ENCODE assay signal across 15 cellular contexts in genomic region chr5:67431191-67431590, GRCh38.
A peak's percentile ranks its signal among the peaks of the same experiment; 100 is the strongest.
DNase-seq lines count a peak whose midpoint lies in the region; ATAC-seq, FAIRE-seq and TF ChIP-seq lines count a peak whose summit lies in the region.
"Had no signal": no experiment of that assay in that cellular context is flagged by ENCODE, and none has a peak within 500 bp of the region (broad histone marks: within the 10 kb centered on the region; RNA-seq: fewer than 3 reads in every experiment).

No MANE protein-coding gene starts in this region.

- H3K4me3 Mint-ChIP-seq in osteocyte (ENCODE audit: unreplicated experiment) = no peak overlapping the region

- intact Hi-C loops in endothelial cell of umbilical vein (cut with micrococcal nuclease) = no loop called here

- no TSS peak for BruUV-seq in endothelial cell of umbilical vein (replicated peaks; lab: Mats Ljungman, UMichigan)

- H2AFZ ChIP-seq in endothelial cell of umbilical vein (ENCODE audit: low read depth, low read length) = peak overlapping the region; percentile 34
- H2AFZ ChIP-seq: PC-9 had no signal

- no peaks in the 10 kb centered on the region for H3K79me2 ChIP-seq in endothelial cell of umbilical vein (ENCODE audit: control insufficient read depth, insufficient read depth, low read length)

- no peaks in the 10 kb centered on the region for H3K36me3 Mint-ChIP-seq in osteocyte (ENCODE audit: unreplicated experiment)

- no peak overlapping the region for H3K27ac Mint-ChIP-seq in osteocyte (ENCODE audit: unreplicated experiment)

- H3K9me1 ChIP-seq in endothelial cell of umbilical vein (replicated peaks; ENCODE audit: control insufficient read depth, extremely low read depth, insufficient read depth, low read length) = no peaks in the 10 kb centered on the region

- no peak overlapping the region for H3K9ac ChIP-seq in endothelial cell of umbilical vein (replicated peaks; ENCODE audit: extremely low read depth, insufficient read depth, low read length)
- H3K9ac ChIP-seq: BLaER1 treated with 17β-estradiol and CSF1 and Interleukin-3, amounts not matched to agents 10 nM and 100 nM had no signal

- H3K4me3 ChIP-seq in endothelial cell of umbilical vein (replicated peaks in 1 of 3; ENCODE audit: insufficient read depth in 1 of 3, low read depth in 1 of 3, low read length in 3 of 3) (no peak overlapping the region), tibial nerve (no peak overlapping the region)
- H3K4me3 ChIP-seq: BLaER1 treated with 17β-estradiol and CSF1 and Interleukin-3, amounts not matched to agents 10 nM and 100 nM; PC-9 had no signal

- 91 to 95% methylated on average over 4 of the region's 4 CpGs for WGBS in tibial nerve, 2 donors

- H4K20me1 ChIP-seq in endothelial cell of umbilical vein (replicated peaks; ENCODE audit: control insufficient read depth, extremely low read depth, insufficient read depth, low read length) = no peaks in the 10 kb centered on the region
- H4K20me1 ChIP-seq: BLaER1 treated with 17β-estradiol and CSF1 and Interleukin-3, amounts not matched to agents 10 nM and 100 nM had no signal

- no peak overlapping the region for H3K4me2 ChIP-seq in endothelial cell of umbilical vein (ENCODE audit: insufficient read depth, low read length)
- H3K4me2 ChIP-seq: BLaER1 treated with 17β-estradiol and CSF1 and Interleukin-3, amounts not matched to agents 10 nM and 100 nM; PC-9 had no signal

- in situ Hi-C loops in GM13977 (cut with MboI; ENCODE audit: low pct_unique_long_range_greater_than_20kb, low sequenced_read_pairs, unreplicated experiment) = no loop called here

- H3K9me3 Mint-ChIP-seq in osteocyte (ENCODE audit: unreplicated experiment) = peaks cover 5% of the 10 kb centered on the region

- CTCF ChIA-PET in endothelial cell of umbilical vein (lab: Charles Lee) = no interaction called here

- TF ChIP-seq EP300 in tibial nerve (IDR thresholded peaks at IDR 0.05) = no peak

- POLR2A ChIA-PET in endothelial cell of umbilical vein (lab: Charles Lee) = no interaction called here

- H3K27ac ChIP-seq in endothelial cell of umbilical vein (ENCODE audit: insufficient read depth, low read depth, low read length) (no peak overlapping the region), foreskin keratinocyte (no peak overlapping the region), tibial nerve (no peak overlapping the region)
- H3K27ac ChIP-seq: PC-9 had no signal

- no peaks in the 10 kb centered on the region for H3K36me3 ChIP-seq in endothelial cell of umbilical vein (ENCODE audit: control insufficient read depth in 2 of 2, extremely low read depth in 1 of 2, insufficient read depth in 2 of 2, low read length in 2 of 2)
- no peaks in the 10 kb centered on the region for H3K36me3 ChIP-seq in tibial nerve
- H3K36me3 ChIP-seq: BLaER1 treated with 17β-estradiol and CSF1 and Interleukin-3, amounts not matched to agents 10 nM and 100 nM had no signal

- DNase-seq in A172 (ENCODE audit: low spot score) (peak; percentile 47), RKO (ENCODE audit: low spot score) (peak; percentile 31), endothelial cell of umbilical vein (ENCODE audit: low read depth, low spot score) (no peak), foreskin keratinocyte (peak in 1 of 2 donors; percentile 67), NCI-H1105 treated with DMSO at 0.1 percent for 48 hours (lab: John Stamatoyannopoulos, UW) (no peak), tibial nerve (ENCODE audit: low spot score in 2 of 2) (no peak), GM13977 (ENCODE audit: low spot score) (no peak), osteocyte (ENCODE audit: extremely low spot score, unreplicated experiment) (no peak)
- DNase-seq: 8988T, DMS 273 treated with DMSO at 0.1 percent for 48 hours, H7, NCI-H2107, PC-9, SHP77 had no signal

- H3K27me3 ChIP-seq in endothelial cell of umbilical vein (ENCODE audit: control insufficient read depth in 2 of 2, insufficient read depth in 2 of 2, low read length in 2 of 2) (no peaks in the 10 kb centered on the region), foreskin keratinocyte (no peaks in the 10 kb centered on the region), tibial nerve (no peaks in the 10 kb centered on the region)
- H3K27me3 ChIP-seq: BLaER1 treated with 17β-estradiol and CSF1 and Interleukin-3, amounts not matched to agents 10 nM and 100 nM had no signal

- no peak for FAIRE-seq in endothelial cell of umbilical vein (lab: Jason Lieb, UNC)

- H3K4me1 Mint-ChIP-seq in osteocyte (ENCODE audit: unreplicated experiment) = no peaks in the 10 kb centered on the region

- TF ChIP-seq CTCF in endothelial cell of umbilical vein (IDR thresholded peaks at IDR 0.05; ENCODE audit: extremely low read depth in 1 of 2, insufficient read depth in 1 of 2, low read depth in 1 of 2, low read length in 2 of 2) (no peak), foreskin keratinocyte (conservative IDR thresholded peaks at IDR 0.05) (no peak), tibial nerve (IDR thresholded peaks at IDR 0.05) (no peak), GM13977 (IDR thresholded peaks at IDR 0.05; ENCODE audit: extremely low read depth, insufficient read depth, missing control alignments) (no peak), osteocyte (IDR thresholded peaks at IDR 0.05) (no peak)

- no peaks in the 10 kb centered on the region for H3K27me3 Mint-ChIP-seq in osteocyte (ENCODE audit: unreplicated experiment)

- no peaks in the 10 kb centered on the region for H3K9me3 ChIP-seq in endothelial cell of umbilical vein (replicated peaks; ENCODE audit: control insufficient read depth, insufficient read depth, low read length)
- no peaks in the 10 kb centered on the region for H3K9me3 ChIP-seq in tibial nerve
- H3K9me3 ChIP-seq: BLaER1 treated with 17β-estradiol and CSF1 and Interleukin-3, amounts not matched to agents 10 nM and 100 nM had no signal

- no peak for TF ChIP-seq POLR2A in endothelial cell of umbilical vein (IDR thresholded peaks at IDR 0.05; ENCODE audit: low read depth, low read length)
- TF ChIP-seq POLR2A in tibial nerve (IDR thresholded peaks at IDR 0.05) = no peak

- H3K4me1 ChIP-seq in endothelial cell of umbilical vein (ENCODE audit: control insufficient read depth, extremely low read depth, insufficient read depth, low read length) = no peaks in the 10 kb centered on the region
- H3K4me1 ChIP-seq in foreskin keratinocyte = no peaks in the 10 kb centered on the region
- peaks cover 0 to 11% (median 0%) of the 10 kb centered on the region in 4 donors for H3K4me1 ChIP-seq in tibial nerve
- H3K4me1 ChIP-seq: BLaER1 treated with 17β-estradiol and CSF1 and Interleukin-3, amounts not matched to agents 10 nM and 100 nM had no signal

- ATAC-seq in foreskin keratinocyte = peak; percentile 66

- dilution Hi-C loops in endothelial cell of umbilical vein (cut with MboI; ENCODE audit: extremely low pct_ligation_motif_present, low sequenced_read_pairs) = no loop called here

TF ChIP-seq in endothelial cell of umbilical vein, 7 proteins besides CTCF, POLR2A, EP300 and RAD21:
- TF ChIP-seq MAX (IDR thresholded peaks at IDR 0.05; ENCODE audit: insufficient read depth, insufficient read length) = no peak
- no peak for TF ChIP-seq FOS (IDR thresholded peaks at IDR 0.05; ENCODE audit: borderline replicate concordance, insufficient read depth, low read length)

Comparison
In these comparisons a context has a peak if more than half of its experiments do, and no peak if none do; other contexts are left out.
1. DNase-seq: peak in A172 (single experiment) and RKO (single experiment); none in endothelial cell of umbilical vein (single experiment), NCI-H1105 treated with DMSO at 0.1 percent for 48 hours (single experiment), tibial nerve (0 of 2), GM13977 (single experiment) and osteocyte (single experiment).